ENCODE assay signal across 23 cellular contexts in genomic region chr13:113288880-113289279, GRCh38. TPM values are rescaled to one million over a fixed set of nuclear protein-coding genes. Genes with fewer than 3 reads are reported as not detected.
DNase-seq lines count a peak whose midpoint lies in the region; ATAC-seq and TF ChIP-seq lines count a peak whose summit lies in the region.
"Had no signal": no experiment of that assay in that cellular context is flagged by ENCODE, and none has a peak within 500 bp of the region (broad histone marks: within the 10 kb centered on the region; RNA-seq: fewer than 3 reads in every experiment).

No MANE protein-coding gene starts in this region.

- peaks cover 13% of the 10 kb centered on the region for H3K4me1 Mint-ChIP-seq in activated CD4-positive, alpha-beta T cell treated with anti-CD3 and anti-CD28 coated beads for 36 hours

- H3K9ac ChIP-seq in colonic mucosa (ENCODE audit: low read depth in 2 of 2, low read length in 2 of 2) = no peak overlapping the region
- H3K9ac ChIP-seq: BLaER1 had no signal

- H3K9me3 Mint-ChIP-seq in activated CD4-positive, alpha-beta T cell treated with anti-CD3 and anti-CD28 coated beads for 36 hours (ENCODE audit: low read depth) = no peaks in the 10 kb centered on the region
- H3K9me3 Mint-ChIP-seq: CD4-positive, alpha-beta T cell had no signal

- no peak overlapping the region for H3K4me3 Mint-ChIP-seq in activated CD4-positive, alpha-beta T cell treated with anti-CD3 and anti-CD28 coated beads for 36 hours
- H3K4me3 Mint-ChIP-seq: CD4-positive, alpha-beta T cell; GM23338; IgD-negative memory B cell had no signal

- H3K27me3 ChIP-seq in foreskin keratinocyte (peaks cover 41% of the 10 kb centered on the region), colonic mucosa (no peaks in the 10 kb centered on the region)

- no peak overlapping the region for H3K4me3 ChIP-seq in colonic mucosa
- H3K4me3 ChIP-seq: BLaER1, GM23338, HAP-1 had no signal

- no peak overlapping the region for H3K27ac ChIP-seq in foreskin keratinocyte
- H3K27ac ChIP-seq in colonic mucosa = no peak overlapping the region
- H3K27ac ChIP-seq: BLaER1 had no signal

- H3K4me1 ChIP-seq in foreskin keratinocyte = peaks cover 6% of the 10 kb centered on the region
- H3K4me1 ChIP-seq in colonic mucosa = no peaks in the 10 kb centered on the region

- no peak overlapping the region for H3K27ac Mint-ChIP-seq in activated CD4-positive, alpha-beta T cell treated with anti-CD3 and anti-CD28 coated beads for 36 hours
- H3K27ac Mint-ChIP-seq: CD4-positive, alpha-beta T cell; GM23338 had no signal

- intact Hi-C loops in colonic mucosa (cut with DNase I) = no loop called here
- intact Hi-C loops in activated CD4-positive, alpha-beta T cell treated with anti-CD3 and anti-CD28 coated beads for 36 hours (cut with DNase I, micrococcal nuclease) = no loop called here

- peaks cover 25% of the 10 kb centered on the region for H3K27me3 Mint-ChIP-seq in activated CD4-positive, alpha-beta T cell treated with anti-CD3 and anti-CD28 coated beads for 36 hours

- peak; percentile 94 for ATAC-seq in foreskin keratinocyte
- no peak for ATAC-seq in activated CD4-positive, alpha-beta T cell treated with anti-CD3 and anti-CD28 coated beads for 36 hours
- ATAC-seq: GM23338 had no signal

- no peaks in the 10 kb centered on the region for H3K9me3 ChIP-seq in colonic mucosa
- H3K9me3 ChIP-seq: BLaER1, HAP-1 had no signal

- DNase-seq in ELR (ENCODE audit: low read depth) (peak; percentile 23), HT1080 (ENCODE audit: low read depth) (peak; percentile 23), RPMI8226 (peak; percentile 88), foreskin keratinocyte (peak; percentile 81 to 86), colonic mucosa (no peak), EL (no peak)
- no peak for DNase-seq in activated CD4-positive, alpha-beta T cell treated with anti-CD3 and anti-CD28 coated beads for 36 hours
- DNase-seq: CD4-positive, alpha-beta T cell; COR-L47; DMS 273 treated with DMSO at 0.1 percent for 48 hours; GF-D8; NCI-H1092 treated with DMSO at 0.1 percent for 48 hours; NCI-H146; NCI-H2029; NCI-H2227 treated with DMSO at 0.1 percent for 48 hours; NCI-H510A treated with DMSO at 0.1 percent for 48 hours; NCI-H82; OCI-M1; SHP77 had no signal

- no peaks in the 10 kb centered on the region for H3K36me3 ChIP-seq in colonic mucosa
- H3K36me3 ChIP-seq: BLaER1, HAP-1 had no signal

- POLR2A ChIA-PET in activated CD4-positive, alpha-beta T cell treated with anti-CD3 and anti-CD28 coated beads for 36 hours (lab: Charles Lee) = no interaction called here

- no peaks in the 10 kb centered on the region for H3K36me3 Mint-ChIP-seq in activated CD4-positive, alpha-beta T cell treated with anti-CD3 and anti-CD28 coated beads for 36 hours (ENCODE audit: low read depth)
- H3K36me3 Mint-ChIP-seq: IgD-negative memory B cell had no signal

- TF ChIP-seq CTCF in foreskin keratinocyte (conservative IDR thresholded peaks at IDR 0.05) (no peak), colonic mucosa (IDR thresholded peaks at IDR 0.05) (no peak)

- CTCF ChIA-PET in activated CD4-positive, alpha-beta T cell treated with anti-CD3 and anti-CD28 coated beads for 36 hours (lab: Charles Lee) = interaction anchor here (0.7 kb wide), 1 partner anchor 15 kb away, joined by 4 read pairs; no protein-coding TSS in a partner anchor

RNA-seq across cellular contexts. Expression of gene LAMP1, which starts 8.2 kb away (rescaled TPM):
- total RNA-seq in HT1080 (2014; rRNA removed; shearing (Covaris generic)) = 175 and 178 TPM in 2 replicates
- 188 and 189 TPM in 2 replicates for polyA plus RNA-seq in HT1080 (2015; cell fraction: cytosol; rRNA removed)
- polyA plus RNA-seq in HT1080 (2015; cell fraction: nucleus; rRNA removed) = 325 and 373 TPM in 2 replicates
- 140 and 141 TPM in 2 replicates for total RNA-seq in foreskin keratinocyte
- polyA plus RNA-seq in foreskin keratinocyte = 135 and 145 TPM in 2 replicates
- total RNA-seq in colonic mucosa = 100 to 1,000 TPM; 184 to 226 TPM
- 10 to 100 TPM; 32.2 to 36.0 TPM for total RNA-seq in activated CD4-positive, alpha-beta T cell treated with anti-CD3 and anti-CD28 coated beads for 36 hours

Comparison
In these comparisons a context has a peak if more than half of its experiments do, and no peak if none do; other contexts are left out.
1. DNase-seq: peak in ELR (single experiment), HT1080 (single experiment), RPMI8226 (single experiment) and foreskin keratinocyte (2 of 2); none in colonic mucosa (single experiment), activated CD4-positive, alpha-beta T cell treated with anti-CD3 and anti-CD28 coated beads for 36 hours (single experiment) and EL (single experiment).